In the genomic region with DNA sequence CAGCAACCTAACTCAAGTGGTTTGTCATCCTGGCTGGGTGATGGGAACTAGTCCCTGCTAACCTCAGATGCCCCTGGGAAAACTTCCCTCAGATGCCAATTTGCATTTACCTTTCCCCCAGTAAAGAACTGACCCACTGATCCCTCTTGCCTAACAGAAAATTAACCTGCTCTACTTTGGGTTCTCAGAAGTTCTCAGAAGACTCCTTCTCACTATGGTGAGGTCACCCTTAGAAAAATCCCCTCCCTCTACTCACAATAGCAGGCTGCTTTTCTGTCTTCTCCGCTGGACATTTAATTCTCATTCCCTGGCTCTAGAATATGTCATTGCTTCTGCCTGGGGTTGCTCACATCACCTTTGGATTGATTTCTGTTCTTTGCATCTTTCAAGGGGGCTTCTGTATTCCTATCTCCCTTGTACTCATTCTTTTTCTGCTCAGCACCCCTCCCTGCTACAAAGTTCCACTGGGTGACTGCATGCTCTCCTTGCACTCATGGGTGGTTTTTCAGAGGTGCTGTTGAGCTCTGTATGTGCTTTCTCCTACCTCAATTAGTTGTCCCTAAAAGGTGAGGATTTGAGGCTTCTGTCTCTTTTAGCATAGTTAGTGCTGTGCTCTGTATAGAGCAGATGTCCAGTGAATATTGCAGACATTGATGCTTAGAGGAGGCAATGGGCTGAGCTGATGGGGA, we compare ENCODE assay signal across 1 cellular context.
TF ChIP-seq lines count a peak whose summit lies in the region.

No MANE protein-coding gene starts in this region.

TF ChIP-seq in GM12878, 131 proteins besides CTCF, POLR2A, EP300 and RAD21 (continued from another document):
- no peak; the same call in 1 of the 2 replicates for TF ChIP-seq SMC3 (IDR thresholded peaks at IDR 0.05; ENCODE audit: borderline replicate concordance, low read length)
- no peak for TF ChIP-seq FOXK2 (IDR thresholded peaks at IDR 0.05)
- TF ChIP-seq, protein P1, sequence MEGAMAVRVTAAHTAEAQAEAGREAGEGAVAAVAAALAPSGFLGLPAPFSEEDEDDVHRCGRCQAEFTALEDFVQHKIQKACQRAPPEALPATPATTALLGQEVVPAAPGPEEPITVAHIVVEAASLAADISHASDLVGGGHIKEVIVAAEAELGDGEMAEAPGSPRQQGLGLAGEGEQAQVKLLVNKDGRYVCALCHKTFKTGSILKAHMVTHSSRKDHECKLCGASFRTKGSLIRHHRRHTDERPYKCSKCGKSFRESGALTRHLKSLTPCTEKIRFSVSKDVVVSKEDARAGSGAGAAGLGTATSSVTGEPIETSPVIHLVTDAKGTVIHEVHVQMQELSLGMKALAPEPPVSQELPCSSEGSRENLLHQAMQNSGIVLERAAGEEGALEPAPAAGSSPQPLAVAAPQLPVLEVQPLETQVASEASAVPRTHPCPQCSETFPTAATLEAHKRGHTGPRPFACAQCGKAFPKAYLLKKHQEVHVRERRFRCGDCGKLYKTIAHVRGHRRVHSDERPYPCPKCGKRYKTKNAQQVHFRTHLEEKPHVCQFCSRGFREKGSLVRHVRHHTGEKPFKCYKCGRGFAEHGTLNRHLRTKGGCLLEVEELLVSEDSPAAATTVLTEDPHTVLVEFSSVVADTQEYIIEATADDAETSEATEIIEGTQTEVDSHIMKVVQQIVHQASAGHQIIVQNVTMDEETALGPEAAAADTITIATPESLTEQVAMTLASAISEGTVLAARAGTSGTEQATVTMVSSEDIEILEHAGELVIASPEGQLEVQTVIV (IDR thresholded peaks at IDR 0.05; ENCODE audit: borderline replicate concordance, partially characterized antibody), result no peak
- TF ChIP-seq, protein P2, sequence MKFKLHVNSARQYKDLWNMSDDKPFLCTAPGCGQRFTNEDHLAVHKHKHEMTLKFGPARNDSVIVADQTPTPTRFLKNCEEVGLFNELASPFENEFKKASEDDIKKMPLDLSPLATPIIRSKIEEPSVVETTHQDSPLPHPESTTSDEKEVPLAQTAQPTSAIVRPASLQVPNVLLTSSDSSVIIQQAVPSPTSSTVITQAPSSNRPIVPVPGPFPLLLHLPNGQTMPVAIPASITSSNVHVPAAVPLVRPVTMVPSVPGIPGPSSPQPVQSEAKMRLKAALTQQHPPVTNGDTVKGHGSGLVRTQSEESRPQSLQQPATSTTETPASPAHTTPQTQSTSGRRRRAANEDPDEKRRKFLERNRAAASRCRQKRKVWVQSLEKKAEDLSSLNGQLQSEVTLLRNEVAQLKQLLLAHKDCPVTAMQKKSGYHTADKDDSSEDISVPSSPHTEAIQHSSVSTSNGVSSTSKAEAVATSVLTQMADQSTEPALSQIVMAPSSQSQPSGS (IDR thresholded peaks at IDR 0.05; ENCODE audit: low read length), result peak; percentile 91
- peak; percentile 76 for TF ChIP-seq TCF12 (IDR thresholded peaks at IDR 0.05; ENCODE audit: low read depth, low read length)
- peak; percentile 77 for TF ChIP-seq RUNX3 (IDR thresholded peaks at IDR 0.05; ENCODE audit: low read length)
- TF ChIP-seq EZH2 (IDR thresholded peaks at IDR 0.05; ENCODE audit: borderline replicate concordance, control insufficient read depth, low read depth, low read length), result no peak
- TF ChIP-seq TAF1 (IDR thresholded peaks at IDR 0.05; ENCODE audit: borderline replicate concordance, low read depth, low read length), result 0 out of 2 replicates have a peak, but pooled peaks have one; percentile 15
- no peak for TF ChIP-seq GABPA (IDR thresholded peaks at IDR 0.05; ENCODE audit: low read depth)
- no peak for TF ChIP-seq CREB1 (IDR thresholded peaks at IDR 0.05; ENCODE audit: low read depth)
- TF ChIP-seq, protein P3, sequence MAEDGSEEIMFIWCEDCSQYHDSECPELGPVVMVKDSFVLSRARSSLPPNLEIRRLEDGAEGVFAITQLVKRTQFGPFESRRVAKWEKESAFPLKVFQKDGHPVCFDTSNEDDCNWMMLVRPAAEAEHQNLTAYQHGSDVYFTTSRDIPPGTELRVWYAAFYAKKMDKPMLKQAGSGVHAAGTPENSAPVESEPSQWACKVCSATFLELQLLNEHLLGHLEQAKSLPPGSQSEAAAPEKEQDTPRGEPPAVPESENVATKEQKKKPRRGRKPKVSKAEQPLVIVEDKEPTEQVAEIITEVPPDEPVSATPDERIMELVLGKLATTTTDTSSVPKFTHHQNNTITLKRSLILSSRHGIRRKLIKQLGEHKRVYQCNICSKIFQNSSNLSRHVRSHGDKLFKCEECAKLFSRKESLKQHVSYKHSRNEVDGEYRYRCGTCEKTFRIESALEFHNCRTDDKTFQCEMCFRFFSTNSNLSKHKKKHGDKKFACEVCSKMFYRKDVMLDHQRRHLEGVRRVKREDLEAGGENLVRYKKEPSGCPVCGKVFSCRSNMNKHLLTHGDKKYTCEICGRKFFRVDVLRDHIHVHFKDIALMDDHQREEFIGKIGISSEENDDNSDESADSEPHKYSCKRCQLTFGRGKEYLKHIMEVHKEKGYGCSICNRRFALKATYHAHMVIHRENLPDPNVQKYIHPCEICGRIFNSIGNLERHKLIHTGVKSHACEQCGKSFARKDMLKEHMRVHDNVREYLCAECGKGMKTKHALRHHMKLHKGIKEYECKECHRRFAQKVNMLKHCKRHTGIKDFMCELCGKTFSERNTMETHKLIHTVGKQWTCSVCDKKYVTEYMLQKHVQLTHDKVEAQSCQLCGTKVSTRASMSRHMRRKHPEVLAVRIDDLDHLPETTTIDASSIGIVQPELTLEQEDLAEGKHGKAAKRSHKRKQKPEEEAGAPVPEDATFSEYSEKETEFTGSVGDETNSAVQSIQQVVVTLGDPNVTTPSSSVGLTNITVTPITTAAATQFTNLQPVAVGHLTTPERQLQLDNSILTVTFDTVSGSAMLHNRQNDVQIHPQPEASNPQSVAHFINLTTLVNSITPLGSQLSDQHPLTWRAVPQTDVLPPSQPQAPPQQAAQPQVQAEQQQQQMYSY (CRISPR knock-in tag; IDR thresholded peaks at IDR 0.05), result no peak
- no peak; the same call in 1 of the 2 replicates for TF ChIP-seq TBL1XR1 (IDR thresholded peaks at IDR 0.05; ENCODE audit: low read depth, low read length)
- no peak for TF ChIP-seq STAT3 (IDR thresholded peaks at IDR 0.05; ENCODE audit: low read depth, low read length)
- TF ChIP-seq, protein P4, sequence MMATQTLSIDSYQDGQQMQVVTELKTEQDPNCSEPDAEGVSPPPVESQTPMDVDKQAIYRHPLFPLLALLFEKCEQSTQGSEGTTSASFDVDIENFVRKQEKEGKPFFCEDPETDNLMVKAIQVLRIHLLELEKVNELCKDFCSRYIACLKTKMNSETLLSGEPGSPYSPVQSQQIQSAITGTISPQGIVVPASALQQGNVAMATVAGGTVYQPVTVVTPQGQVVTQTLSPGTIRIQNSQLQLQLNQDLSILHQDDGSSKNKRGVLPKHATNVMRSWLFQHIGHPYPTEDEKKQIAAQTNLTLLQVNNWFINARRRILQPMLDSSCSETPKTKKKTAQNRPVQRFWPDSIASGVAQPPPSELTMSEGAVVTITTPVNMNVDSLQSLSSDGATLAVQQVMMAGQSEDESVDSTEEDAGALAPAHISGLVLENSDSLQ (IDR thresholded peaks at IDR 0.05), result 0 out of 2 replicates have a peak, but pooled peaks have one; percentile 24
